Comparison of ENCODE assay signal across 8 cellular contexts in genomic region chr13:97849305-97849704, GRCh38.
DNase-seq lines count a peak whose midpoint lies in the region; ATAC-seq and TF ChIP-seq lines count a peak whose summit lies in the region.

No MANE protein-coding gene starts in this region.

- no peaks in the 10 kb centered on the region for H3K36me3 ChIP-seq in esophagus muscularis mucosa

- H3K27me3 Mint-ChIP-seq in CD14-positive monocyte (ENCODE audit: low read depth in 3 of 3): peaks cover 0 to 5% (median 0%) of the 10 kb centered on the region in 3 donors

- peaks cover 1% of the 10 kb centered on the region for H3K4me1 Mint-ChIP-seq in CD14-positive monocyte

- TF ChIP-seq POLR2A in esophagus muscularis mucosa (IDR thresholded peaks at IDR 0.05; ENCODE audit: low read depth): no peak

- ATAC-seq in GM18858 (IDR thresholded peaks at IDR 0.05; ENCODE audit: unreplicated experiment): peak; percentile 92
- ATAC-seq in HG02981 (IDR thresholded peaks at IDR 0.05; ENCODE audit: unreplicated experiment): peak; percentile 94

- no peaks in the 10 kb centered on the region for H3K36me3 Mint-ChIP-seq in CD14-positive monocyte

- H3K27ac ChIP-seq in esophagus muscularis mucosa (replicated peaks in 1 of 4): no peak overlapping the region

- WGBS in esophagus muscularis mucosa: 75% methylated on average over 3 of the region's 4 CpGs

- no peaks in the 10 kb centered on the region for H3K9me3 ChIP-seq in esophagus muscularis mucosa

- H3K9me3 Mint-ChIP-seq in CD14-positive monocyte: peaks cover 0 to 11% (median 6%) of the 10 kb centered on the region in 7 donors

- H3K4me3 ChIP-seq in esophagus muscularis mucosa: no peak overlapping the region

- peak; percentile 36 for TF ChIP-seq CTCF in AG09319 (IDR thresholded peaks at IDR 0.05; ENCODE audit: low read depth, low read length)
- no peak for TF ChIP-seq CTCF in esophagus muscularis mucosa (IDR thresholded peaks at IDR 0.05)
- TF ChIP-seq CTCF in CD14-positive monocyte (IDR thresholded peaks at IDR 0.05): no peak

- H3K27ac Mint-ChIP-seq in CD14-positive monocyte: no peak overlapping the region

- no peak for DNase-seq in AG09319 (ENCODE audit: extremely low read depth, low read depth)
- DNase-seq in NCI-H226: peak; percentile 26
- DNase-seq in esophagus muscularis mucosa (ENCODE audit: extremely low spot score): peak; percentile 60
- no peak for DNase-seq in superior temporal gyrus (ENCODE audit: extremely low spot score)
- no peak for DNase-seq in CD14-positive monocyte (ENCODE audit: low spot score)
- DNase-seq in stimulated activated naive CD4-positive, alpha-beta T cell (lab: John Stamatoyannopoulos, UW): no peak

- H3K4me1 ChIP-seq in esophagus muscularis mucosa: no peaks in the 10 kb centered on the region

- TF ChIP-seq EP300 in esophagus muscularis mucosa (IDR thresholded peaks at IDR 0.05): no peak

- no peaks in the 10 kb centered on the region for H3K27me3 ChIP-seq in esophagus muscularis mucosa

- no peak overlapping the region for H3K4me3 Mint-ChIP-seq in CD14-positive monocyte

- intact Hi-C loops in esophagus muscularis mucosa (cut with DNase I) (no loop called here), CD14-positive monocyte (cut with micrococcal nuclease) (no loop called here)

Comparison
In these comparisons a context has a peak if more than half of its experiments do, and no peak if none do; other contexts are left out.
1. DNase-seq: peak in NCI-H226 (single experiment) and esophagus muscularis mucosa (single experiment); none in AG09319 (single experiment), superior temporal gyrus (single experiment), CD14-positive monocyte (single experiment) and stimulated activated naive CD4-positive, alpha-beta T cell (0 of 6).